Comparison of ENCODE assay signal across 24 cellular contexts in the genomic region with DNA sequence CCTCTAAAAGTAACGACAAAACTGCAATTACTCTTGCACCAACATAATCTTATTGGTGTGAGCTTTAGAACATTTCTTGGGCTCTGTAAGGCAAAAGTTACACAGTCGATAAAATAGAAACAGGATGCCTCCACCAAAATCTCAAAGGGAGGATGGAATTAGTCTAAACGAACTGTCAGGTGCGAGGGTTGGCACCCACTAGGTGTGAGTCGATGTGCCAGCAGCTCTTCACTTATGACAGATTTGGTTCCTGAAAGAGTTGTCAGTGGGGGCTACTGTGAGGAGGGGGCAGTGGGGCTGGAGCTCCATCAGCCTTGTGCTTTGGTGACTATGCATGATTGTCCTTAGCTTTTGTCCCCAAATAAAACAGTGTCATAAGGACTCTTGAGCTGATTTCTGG.
DNase-seq lines count a peak whose midpoint lies in the region; ATAC-seq and TF ChIP-seq lines count a peak whose summit lies in the region.
"Had no signal": no experiment of that assay in that cellular context is flagged by ENCODE, and none has a peak within 500 bp of the region (broad histone marks: within the 10 kb centered on the region; RNA-seq: fewer than 3 reads in every experiment).

No MANE protein-coding gene starts in this region.

- 78 to 83% methylated on average over 5 of the region's 5 CpGs for WGBS in thyroid gland, 2 donors

- H3K27ac ChIP-seq in OCI-LY3 (ENCODE audit: low read length) (no peak overlapping the region), caudate nucleus (ENCODE audit: low read depth, low read length) (no peak overlapping the region), thyroid gland (no peak overlapping the region)
- H3K27ac ChIP-seq: BLaER1 had no signal

- no peak overlapping the region for H3K9ac ChIP-seq in OCI-LY3 (ENCODE audit: low read length)
- H3K9ac ChIP-seq: BLaER1 had no signal

- H2AFZ ChIP-seq in OCI-LY3 (ENCODE audit: low read depth, low read length) = no peak overlapping the region

- intact Hi-C loops in head of caudate nucleus (cut with DNase I) = no loop called here
- intact Hi-C loops in thyroid gland (cut with DNase I) = no loop called here

- no peak for TF ChIP-seq CTCF in OCI-LY3 (IDR thresholded peaks at IDR 0.05; ENCODE audit: low read depth, low read length)
- TF ChIP-seq CTCF in thyroid gland (IDR thresholded peaks at IDR 0.05) = no peak

- TF ChIP-seq POLR2A in thyroid gland (IDR thresholded peaks at IDR 0.05) (no peak), GM18505 (IDR thresholded peaks at IDR 0.05; ENCODE audit: borderline replicate concordance, extremely low read depth, insufficient read depth, insufficient read length) (no peak)

- H3K27me3 ChIP-seq in OCI-LY3 (ENCODE audit: low read depth, low read length) (no peaks in the 10 kb centered on the region), thyroid gland (no peaks in the 10 kb centered on the region)
- H3K27me3 ChIP-seq: BE2C, BLaER1 had no signal

- H3K36me3 ChIP-seq in OCI-LY3 (replicated peaks; ENCODE audit: low read depth, low read length) = no peaks in the 10 kb centered on the region
- H3K36me3 ChIP-seq in thyroid gland = no peaks in the 10 kb centered on the region
- H3K36me3 ChIP-seq: BE2C, BLaER1 had no signal

- H3K9me3 ChIP-seq in OCI-LY3 (ENCODE audit: insufficient read depth, low read length) = no peaks in the 10 kb centered on the region
- no peaks in the 10 kb centered on the region for H3K9me3 ChIP-seq in thyroid gland
- H3K9me3 ChIP-seq: BE2C, BLaER1 had no signal

- H3K4me1 ChIP-seq in OCI-LY3 (ENCODE audit: low read length) (peaks cover 9% of the 10 kb centered on the region; the same call in 1 of the 2 replicates), thyroid gland (peaks cover 0 to 6% of the 10 kb centered on the region in 2 donors)
- H3K4me1 ChIP-seq: BE2C, BLaER1 had no signal

- H3K4me3 ChIP-seq in OCI-LY3 (ENCODE audit: low read length) (no peak overlapping the region), thyroid gland (replicated peaks in 1 of 3) (no peak overlapping the region)
- H3K4me3 ChIP-seq: BLaER1, GM12878 had no signal

- no peaks in the 10 kb centered on the region for H4K20me1 ChIP-seq in OCI-LY3 (ENCODE audit: insufficient read depth, low read length)
- H4K20me1 ChIP-seq: BLaER1 had no signal

- ATAC-seq in GM21786 (IDR thresholded peaks at IDR 0.05; ENCODE audit: unreplicated experiment) (no peak), GM18505 (IDR thresholded peaks at IDR 0.05; ENCODE audit: unreplicated experiment) (no peak)
- ATAC-seq: GM12878 had no signal

- peak in 32 of 61 donors; percentile 0 to 62 (median 24) for DNase-seq in caudate nucleus (lab: John Stamatoyannopoulos, UW)
- DNase-seq in head of caudate nucleus = peak in 31 of 42 donors; percentile 6 to 73 (median 34)
- DNase-seq in thyroid gland = peak; percentile 11 to 33
- DNase-seq in NK-92 (lab: John Stamatoyannopoulos, UW; ENCODE audit: unreplicated experiment) = no peak
- DNase-seq: 8988T; ACHN; BE2C; C1 segment of cervical spinal cord; CD4-positive, alpha-beta memory T cell; CD4-positive, CD25-positive, alpha-beta regulatory T cell; CD8-positive, alpha-beta memory T cell; COR-L47; DMS 273 treated with DMSO at 0.1 percent for 48 hours; DMS153; DMS53; DMS79; DND-41; EL; GDM1 had no signal

- no peaks in the 10 kb centered on the region for H3K79me2 ChIP-seq in OCI-LY3 (ENCODE audit: low read length)

- H3K4me2 ChIP-seq in OCI-LY3 (ENCODE audit: low read length) = peak overlapping the region; percentile 29; the same call in 1 of the 2 replicates
- H3K4me2 ChIP-seq: BLaER1 had no signal
